ENCODE assay signal across 24 cellular contexts in genomic region chrX:9501362-9501761, GRCh38. TPM values are rescaled to one million over a fixed set of nuclear protein-coding genes. Genes with fewer than 3 reads are reported as not detected.
A peak's percentile ranks its signal among the peaks of the same experiment; 100 is the strongest.
DNase-seq lines count a peak whose midpoint lies in the region; ATAC-seq, FAIRE-seq and TF ChIP-seq lines count a peak whose summit lies in the region.
"Had no signal": no experiment of that assay in that cellular context is flagged by ENCODE, and none has a peak within 500 bp of the region (broad histone marks: within the 10 kb centered on the region; RNA-seq: fewer than 3 reads in every experiment).

No MANE protein-coding gene starts in this region.

- H3K36me3 ChIP-seq in HepG2 (replicated peaks in 1 of 2; ENCODE audit: control insufficient read depth in 1 of 2, insufficient read depth in 2 of 2, low read length in 2 of 2) (peaks cover 2 to 13% of the 10 kb centered on the region in 2 experiments; a peak in 4 of 5 replicates), right lobe of liver (no peaks in the 10 kb centered on the region), K562 (ENCODE audit: control insufficient read depth, insufficient read depth, low read length) (peaks cover 34% of the 10 kb centered on the region; the same call in 2 of the 3 replicates)
- no peaks in the 10 kb centered on the region for H3K36me3 ChIP-seq in CD8-positive, alpha-beta memory T cell (ENCODE audit: insufficient read depth, low read length)

- no peaks in the 10 kb centered on the region for H3K9me3 Mint-ChIP-seq in CD8-positive, alpha-beta memory T cell

- H3K27me3 ChIP-seq in HepG2 (ENCODE audit: control insufficient read depth in 1 of 2, insufficient read depth in 2 of 2, low read length in 2 of 2), result no peaks in the 10 kb centered on the region
- H3K27me3 ChIP-seq in right lobe of liver, result no peaks in the 10 kb centered on the region
- no peaks in the 10 kb centered on the region for H3K27me3 ChIP-seq in K562 (ENCODE audit: control insufficient read depth in 2 of 2, insufficient read depth in 2 of 2, low read length in 2 of 2)
- H3K27me3 ChIP-seq in CD8-positive, alpha-beta memory T cell (ENCODE audit: insufficient read depth, low read length, poor library complexity, severe bottlenecking), result no peaks in the 10 kb centered on the region
- H3K27me3 ChIP-seq: BLaER1 treated with 17β-estradiol and CSF1 and Interleukin-3, amounts not matched to agents 10 nM and 100 nM had no signal

- H4K20me1 ChIP-seq in HepG2 (ENCODE audit: insufficient read depth, low read length) (peaks cover 19% of the 10 kb centered on the region; the same call in 1 of the 2 replicates), K562 (replicated peaks; ENCODE audit: control insufficient read depth, insufficient read depth, low read length) (peaks cover 5% of the 10 kb centered on the region; the same call in 1 of the 2 replicates)

- H3K4me2 ChIP-seq in HepG2 (ENCODE audit: low read depth, low read length) (0 out of 2 replicates have a peak overlapping the region, but pooled peaks have one; percentile 1), K562 (ENCODE audit: insufficient read depth, low read length) (no peak overlapping the region)
- H3K4me2 ChIP-seq: BLaER1 treated with 17β-estradiol and CSF1 and Interleukin-3, amounts not matched to agents 10 nM and 100 nM had no signal

- DNase-seq in HepG2 (ENCODE audit: low spot score) (no peak), right lobe of liver (no peak), K562 (ENCODE audit: extremely low read depth in 1 of 4, low spot score in 3 of 4) (no peak), left kidney (ENCODE audit: low read depth, low spot score) (peak; percentile 35), GM12892 (ENCODE audit: insufficient read length) (no peak), iPS-NIHi11 (ENCODE audit: low spot score) (no peak), cerebellar nuclear complex (lab: John Stamatoyannopoulos, UW) (no peak)
- DNase-seq in CD8-positive, alpha-beta memory T cell, result no peak
- DNase-seq: ACHN; Calu3; CD4-positive, alpha-beta memory T cell; DMS153; IMR-90; Karpas-422; NCI-H1694 treated with DMSO at 0.1 percent for 48 hours; NCI-H2081 treated with DMSO at 0.1 percent for 48 hours; NCI-H446 treated with DMSO at 0.1 percent for 48 hours; NCI-H526 treated with DMSO at 0.1 percent for 48 hours; Right ventricle myocardium superior had no signal

- H3K4me1 ChIP-seq in HepG2 (ENCODE audit: insufficient read depth, low read length), result peaks cover 11% of the 10 kb centered on the region
- H3K4me1 ChIP-seq in right lobe of liver, result no peaks in the 10 kb centered on the region
- peaks cover 2 to 3% of the 10 kb centered on the region in 2 experiments; a peak in 3 of 5 replicates for H3K4me1 ChIP-seq in K562 (replicated peaks in 1 of 2; ENCODE audit: control insufficient read depth in 2 of 2, insufficient read depth in 2 of 2, low read length in 2 of 2)
- H3K4me1 ChIP-seq in CD8-positive, alpha-beta memory T cell (ENCODE audit: insufficient read depth, low read length), result no peaks in the 10 kb centered on the region

- peaks cover 5 to 12% (median 8%) of the 10 kb centered on the region in 3 donors for H3K4me1 Mint-ChIP-seq in CD8-positive, alpha-beta memory T cell

- TF ChIP-seq RAD21 in HepG2 (CRISPR knock-in tag; IDR thresholded peaks at IDR 0.05), result no peak
- TF ChIP-seq RAD21 in K562 (CRISPR knock-in tag; conservative IDR thresholded peaks at IDR 0.05 in 1 of 2, IDR thresholded peaks at IDR 0.05 in 1 of 2), result no peak

- TF ChIP-seq POLR2A in HepG2 (IDR thresholded peaks at IDR 0.05; ENCODE audit: insufficient read depth in 1 of 2, low read depth in 2 of 2, low read length in 2 of 2) (no peak), right lobe of liver (IDR thresholded peaks at IDR 0.05) (no peak), K562 (conservative IDR thresholded peaks at IDR 0.05) (no peak), GM12892 (IDR thresholded peaks at IDR 0.05; ENCODE audit: low read depth, low read length) (no peak)

- CTCF ChIA-PET in HepG2 (lab: Yijun Ruan, JAX; ENCODE audit: low intra/inter-chr PET ratio, low total read pairs) (no interaction called here), K562 (lab: Yijun Ruan, JAX; ENCODE audit: low intra/inter-chr PET ratio) (no interaction called here)
- CTCF ChIA-PET in CD8-positive, alpha-beta memory T cell (lab: Charles Lee), result no interaction called here

- peaks cover 11 to 41% (median 14%) of the 10 kb centered on the region in 3 donors for H3K36me3 Mint-ChIP-seq in CD8-positive, alpha-beta memory T cell

- H2AFZ ChIP-seq in HepG2 (ENCODE audit: low read length), result no peak overlapping the region
- no peak overlapping the region for H2AFZ ChIP-seq in K562 (ENCODE audit: low read depth, low read length)

- H3K9ac ChIP-seq in HepG2 (ENCODE audit: insufficient read depth, low read depth, low read length), result no peak overlapping the region
- H3K9ac ChIP-seq in K562 (ENCODE audit: insufficient read depth in 1 of 2, low read depth in 2 of 2, low read length in 2 of 2), result no peak overlapping the region
- H3K9ac ChIP-seq: BLaER1 treated with 17β-estradiol and CSF1 and Interleukin-3, amounts not matched to agents 10 nM and 100 nM had no signal

- TF ChIP-seq CTCF in HepG2 (CRISPR knock-in tag; IDR thresholded peaks at IDR 0.05) (peak; percentile 41), right lobe of liver (IDR thresholded peaks at IDR 0.05) (no peak), K562 (IDR thresholded peaks at IDR 0.05 in 2 of 3, conservative IDR thresholded peaks at IDR 0.05 in 1 of 3; ENCODE audit: insufficient read depth in 2 of 3, low read depth in 1 of 3, low read length in 3 of 3) (peak in 2 of 3 experiments; percentile 12 to 36; a peak in 3 of 6 replicates)

- POLR2A ChIA-PET in HepG2 (lab: Yijun Ruan, JAX) (interaction anchor here (1.1 kb wide), 1 partner anchor 38 kb away, joined by 4 read pairs; no protein-coding TSS in a partner anchor), K562 (lab: Yijun Ruan, JAX) (no interaction called here)
- POLR2A ChIA-PET in CD8-positive, alpha-beta memory T cell (lab: Charles Lee), result no interaction called here

- intact Hi-C loops in HepG2 (cut with micrococcal nuclease; ENCODE audit: unreplicated experiment) (no loop called here), right lobe of liver (cut with DNase I) (no loop called here), K562 (cut with micrococcal nuclease) (no loop called here)

- H3K27ac ChIP-seq in HepG2 (ENCODE audit: extremely low read length, insufficient read depth, low read length) (no peak overlapping the region), right lobe of liver (no peak overlapping the region), K562 (ENCODE audit: extremely low read depth, low read depth, low read length) (no peak overlapping the region)
- no peak overlapping the region for H3K27ac ChIP-seq in CD8-positive, alpha-beta memory T cell (ENCODE audit: low read depth, low read length)
- H3K27ac ChIP-seq: 22Rv1; BLaER1 treated with 17β-estradiol and CSF1 and Interleukin-3, amounts not matched to agents 10 nM and 100 nM had no signal

- no peak overlapping the region for H3K4me3 Mint-ChIP-seq in CD8-positive, alpha-beta memory T cell
- H3K4me3 Mint-ChIP-seq: CD4-positive, alpha-beta memory T cell had no signal

- in situ Hi-C loops in HepG2 (cut with HindIII; ENCODE audit: extremely low pct_ligation_motif_present, low pct_unique_long_range_greater_than_20kb), result no loop called here
- in situ Hi-C loops in K562 (cut with MboI), result no loop called here

- FAIRE-seq in HepG2 (lab: Jason Lieb, UNC) (no peak), K562 (lab: Jason Lieb, UNC) (no peak), GM12892 (lab: Jason Lieb, UNC) (no peak)
- FAIRE-seq: G401.6, HTR-8/SVneo had no signal

- H3K27me3 Mint-ChIP-seq in CD8-positive, alpha-beta memory T cell, result peaks cover 0 to 2% of the 10 kb centered on the region in 2 donors
- H3K27me3 Mint-ChIP-seq: CD4-positive, alpha-beta memory T cell had no signal

- H3K9me3 ChIP-seq in HepG2 (ENCODE audit: low read length) (no peaks in the 10 kb centered on the region), right lobe of liver (no peaks in the 10 kb centered on the region), K562 (replicated peaks; ENCODE audit: control insufficient read depth, insufficient read depth, low read depth, low read length) (no peaks in the 10 kb centered on the region)
- H3K9me3 ChIP-seq in CD8-positive, alpha-beta memory T cell (ENCODE audit: low read length), result no peaks in the 10 kb centered on the region

- H3K9me1 ChIP-seq in K562 (ENCODE audit: control insufficient read depth, insufficient read depth, low read length), result no peaks in the 10 kb centered on the region

- no peak overlapping the region for H3K27ac Mint-ChIP-seq in CD8-positive, alpha-beta memory T cell
- H3K27ac Mint-ChIP-seq: CD4-positive, alpha-beta memory T cell had no signal

- TF ChIP-seq EP300 in HepG2 (IDR thresholded peaks at IDR 0.05; ENCODE audit: low read depth in 2 of 2, low read length in 2 of 2), result no peak
- TF ChIP-seq EP300 in HepG2 (CRISPR knock-in tag; IDR thresholded peaks at IDR 0.05; ENCODE audit: borderline replicate concordance), result no peak
- TF ChIP-seq EP300 in K562 (IDR thresholded peaks at IDR 0.05; ENCODE audit: low read length), result no peak

- WGBS in HepG2 (ENCODE audit: low lambda C conversion rate), result no CpG with 5 or more reads among the region's 2 CpGs
- 93% methylated on average over 2 of the region's 2 CpGs for WGBS in right lobe of liver (ENCODE audit: insufficient coverage, low coverage, low lambda C conversion rate, missing lambda C conversion rate)
- WGBS in K562 (ENCODE audit: insufficient coverage, low coverage, missing lambda C conversion rate), result 94% methylated on average over 2 of the region's 2 CpGs

- H3K79me2 ChIP-seq in HepG2 (ENCODE audit: insufficient read depth, low read length), result peaks cover 24% of the 10 kb centered on the region
- peaks cover 32% of the 10 kb centered on the region for H3K79me2 ChIP-seq in K562 (ENCODE audit: control insufficient read depth, insufficient read depth, low read length)

- H3K4me3 ChIP-seq in HepG2 (replicated peaks in 1 of 3; ENCODE audit: insufficient read depth in 1 of 3, low read depth in 2 of 3, low read length in 3 of 3), result no peak overlapping the region
- H3K4me3 ChIP-seq in right lobe of liver, result no peak overlapping the region
- no peak overlapping the region for H3K4me3 ChIP-seq in K562
- H3K4me3 ChIP-seq in CD8-positive, alpha-beta memory T cell (ENCODE audit: low read length), result no peak overlapping the region
- H3K4me3 ChIP-seq: BLaER1 treated with 17β-estradiol and CSF1 and Interleukin-3, amounts not matched to agents 10 nM and 100 nM had no signal

- BruUV-seq in HepG2 (replicated peaks; lab: Mats Ljungman, UMichigan) (no TSS peak), K562 (replicated peaks; lab: Mats Ljungman, UMichigan) (no TSS peak)

- ATAC-seq in HepG2 (peak; percentile 42; the same call in 1 of the 3 replicates), right lobe of liver (no peak), K562 (0 out of 3 replicates have a peak, but pooled peaks have one; percentile 40)
- ATAC-seq: HCT116 had no signal

RNA-seq across cellular contexts. Expression of gene TBL1X, which starts 36.5 kb away (rescaled TPM):
- total RNA-seq in HepG2 (2016; rRNA removed; fragmentation: Illumina TruSeq; extraction: Trizol), result 17.6 and 23.9 TPM in 2 replicates
- total RNA-seq in HepG2 (2016; cell fraction: cytosol; rRNA removed; fragmentation: Illumina TruSeq; extraction: Trizol; ENCODE audit: low read depth), result 5.6 and 7.1 TPM in 2 replicates
- total RNA-seq in HepG2 (2016; cell fraction: insoluble cytoplasmic fraction; rRNA removed; fragmentation: Illumina TruSeq; extraction: Trizol), result 17.3 and 22.5 TPM in 2 replicates
- 20.1 and 26.9 TPM in 2 replicates for total RNA-seq in HepG2 (2016; cell fraction: membrane; rRNA removed; fragmentation: Illumina TruSeq; extraction: Trizol)
- total RNA-seq in HepG2 (2016; cell fraction: nucleus; rRNA removed; fragmentation: Illumina TruSeq; extraction: Trizol), result 17.2 and 18.5 TPM in 2 replicates
- polyA plus RNA-seq in HepG2 (2011; rRNA removed), result 14.4 and 19.9 TPM in 2 replicates
- 18.3 and 19.7 TPM in 2 replicates for polyA plus RNA-seq in HepG2 (2011; cell fraction: cytosol; rRNA removed)
- polyA plus RNA-seq in HepG2 (2011; cell fraction: nucleus; rRNA removed), result 19.7 and 23.1 TPM in 2 replicates
- 23.6 and 23.7 TPM in 2 replicates for polyA plus RNA-seq in HepG2 (2012)
- polyA plus RNA-seq in HepG2 (2016; cell fraction: cytosol; fragmentation: Illumina TruSeq; extraction: Trizol; ENCODE audit: low read depth), result 4.4 and 5.1 TPM in 2 replicates
- polyA plus RNA-seq in HepG2 (2016; cell fraction: insoluble cytoplasmic fraction; fragmentation: Illumina TruSeq; extraction: Trizol; ENCODE audit: low read depth), result 20.8 and 26.3 TPM in 2 replicates
- 15.3 and 16.7 TPM in 2 replicates for polyA plus RNA-seq in HepG2 (2016; cell fraction: membrane; fragmentation: Illumina TruSeq; extraction: Trizol; ENCODE audit: low read depth)
- polyA plus RNA-seq in HepG2 (2016; cell fraction: nucleus; fragmentation: Illumina TruSeq; extraction: Trizol; ENCODE audit: insufficient read depth, low read depth), result 20.1 and 21.0 TPM in 2 replicates
- polyA minus RNA-seq in HepG2 (2011; rRNA and poly(A)+ RNA removed; ENCODE audit: low replicate concordance), result 88.3 and 148 TPM in 2 replicates
- 24.9 and 29.0 TPM in 2 replicates for polyA minus RNA-seq in HepG2 (2011; cell fraction: cytosol; rRNA and poly(A)+ RNA removed)
- 61.7 and 70.2 TPM in 2 replicates for polyA minus RNA-seq in HepG2 (2011; cell fraction: nucleus; rRNA and poly(A)+ RNA removed)
- 10 to 100 TPM; 18.0 to 40.7 (median 20.8) TPM for total RNA-seq in right lobe of liver
- total RNA-seq in K562 (2011; cell fraction: chromatin; rRNA removed; ENCODE audit: low replicate concordance), result 45.9 and 50.3 TPM in 2 replicates
- total RNA-seq in K562 (2011; cell fraction: nucleolus; rRNA removed), result 27.7 and 32.2 TPM in 2 replicates
- total RNA-seq in K562 (2011; cell fraction: nucleoplasm; rRNA removed), result 36.4 and 47.0 TPM in 2 replicates
- 21.5 and 27.3 TPM in 2 replicates for total RNA-seq in K562 (2014; rRNA removed)
- total RNA-seq in K562 (2014; rRNA removed; fragmentation: Illumina TruSeq; extraction: Trizol), result 13.4 and 14.0 TPM in 2 replicates
- total RNA-seq in K562 (2015; rRNA removed; fragmentation: Illumina TruSeq; extraction: Trizol), result 11.4 and 11.7 TPM in 2 replicates
- 44.5 and 49.6 TPM in 2 replicates for total RNA-seq in K562 (2021)
- polyA plus RNA-seq in K562 (2011; rRNA removed), result 11.5 and 19.7 TPM in 2 replicates
- polyA plus RNA-seq in K562 (2011; cell fraction: cytosol; rRNA removed), result 19.6 and 19.7 TPM in 2 replicates
- polyA plus RNA-seq in K562 (2011; cell fraction: nucleus; rRNA removed), result 16.1 and 18.9 TPM in 2 replicates
- polyA plus RNA-seq in K562 (2012), result 23.6 and 26.9 TPM in 2 replicates
- polyA plus RNA-seq in K562 (2014; fragmentation: Illumina TruSeq; extraction: Trizol), result 30.9 and 33.5 TPM in 2 replicates
- 1 to 10 TPM; 6.0 to 6.8 TPM for polyA plus RNA-seq in K562 (2014; fragmentation: Nextera tagmentation; extraction: Ambion mirVana)
- polyA plus RNA-seq in K562 (2014; rRNA removed), result 18.7 and 22.8 TPM in 2 replicates
- polyA minus RNA-seq in K562 (2011; rRNA and poly(A)+ RNA removed), result 25.3 and 37.1 TPM in 2 replicates
- 23.1 and 24.5 TPM in 2 replicates for polyA minus RNA-seq in K562 (2011; cell fraction: cytosol; rRNA and poly(A)+ RNA removed)
- polyA minus RNA-seq in K562 (2011; cell fraction: nucleus; rRNA and poly(A)+ RNA removed), result 27.7 and 31.2 TPM in 2 replicates
- total RNA-seq in CD8-positive, alpha-beta memory T cell, result 10 to 100 TPM; 21.3 to 25.0 TPM
- polyA plus RNA-seq in CD8-positive, alpha-beta memory T cell, result 16.1 TPM
- polyA plus RNA-seq in GM12892 (2012; ENCODE audit: missing spikeins), result 5.4 TPM

Comparison
In these comparisons a context has a peak if more than half of its experiments do, and no peak if none do; other contexts are left out.
1. ATAC-seq: peak in HepG2 (single experiment) and K562 (single experiment); none in right lobe of liver (0 of 4).
2. CTCF ChIP-seq: peak in HepG2 (single experiment) and K562 (2 of 3); none in right lobe of liver (0 of 4).
3. Of the 241 proteins assayed by ChIP-seq in both HepG2 and K562: peak only in HepG2: STAG1; only in K562: none; in both: CTCF; in neither: 239.